Comparison of ENCODE assay signal across 17 cellular contexts in the genomic region with DNA sequence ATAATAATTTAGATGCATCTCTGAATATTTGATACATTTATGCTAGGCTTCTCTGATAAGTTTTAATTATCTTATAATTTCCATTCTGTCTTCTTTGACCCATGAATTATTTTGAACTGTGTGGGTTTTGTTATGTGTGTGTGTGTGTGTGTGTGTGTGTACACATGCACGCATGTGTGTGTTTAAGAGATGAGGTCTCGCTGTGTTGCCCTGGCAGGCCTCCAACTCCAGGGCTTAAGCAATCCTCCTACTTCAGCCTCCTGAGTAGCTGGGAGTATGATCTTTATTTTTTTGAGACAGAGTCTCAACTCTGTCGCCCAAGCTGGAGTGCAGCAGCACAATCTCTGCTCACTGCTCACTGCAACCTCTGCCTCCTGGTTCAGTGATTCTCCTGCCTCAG.
DNase-seq lines count a peak whose midpoint lies in the region; FAIRE-seq and TF ChIP-seq lines count a peak whose summit lies in the region.
"Had no signal": no experiment of that assay in that cellular context is flagged by ENCODE, and none has a peak within 500 bp of the region (broad histone marks: within the 10 kb centered on the region; RNA-seq: fewer than 3 reads in every experiment).

No MANE protein-coding gene starts in this region.

- peaks cover 15% of the 10 kb centered on the region for H3K79me2 ChIP-seq in astrocyte (ENCODE audit: insufficient read depth, low read length)

- no peaks in the 10 kb centered on the region for H3K9me3 Mint-ChIP-seq in astrocyte (ENCODE audit: unreplicated experiment)
- H3K9me3 Mint-ChIP-seq: T-helper 1 cell treated with Interleukin-12 subunit alpha and Interleukin-12 subunit beta and Interleukin-4 antibody, amounts not matched to agents 30 μg/mL and 1 μg/mL, for 36 hours had no signal

- H3K4me3 Mint-ChIP-seq in astrocyte (ENCODE audit: unreplicated experiment): no peak overlapping the region
- H3K4me3 Mint-ChIP-seq: H9; T-helper 1 cell treated with Interleukin-12 subunit alpha and Interleukin-12 subunit beta and Interleukin-4 antibody, amounts not matched to agents 30 μg/mL and 1 μg/mL, for 36 hours had no signal

- H3K27me3 Mint-ChIP-seq in astrocyte (ENCODE audit: low read depth, unreplicated experiment): no peaks in the 10 kb centered on the region

- H3K36me3 ChIP-seq in A673 (ENCODE audit: insufficient read depth, low read length, poor library complexity, severe bottlenecking): no peaks in the 10 kb centered on the region
- H3K36me3 ChIP-seq in astrocyte (ENCODE audit: insufficient read depth, low read length): no peaks in the 10 kb centered on the region
- H3K36me3 ChIP-seq: heart right ventricle had no signal

- no peaks in the 10 kb centered on the region for H3K27me3 ChIP-seq in A673 (replicated peaks; ENCODE audit: insufficient read depth, low read depth, low read length, poor library complexity)
- H3K27me3 ChIP-seq in astrocyte (ENCODE audit: insufficient read depth, low read length): no peaks in the 10 kb centered on the region
- H3K27me3 ChIP-seq: heart right ventricle, testis had no signal

- POLR2A ChIA-PET in A673 (lab: Charles Lee; ENCODE audit: low non-redundant PET): no interaction called here

- CTCF ChIA-PET in A673 (lab: Charles Lee): no interaction called here

- H3K27ac ChIP-seq in A673 (ENCODE audit: low read depth, low read length, poor library complexity, severe bottlenecking) (peak overlapping the region; percentile 24), astrocyte (ENCODE audit: low read depth, low read length) (no peak overlapping the region)
- H3K27ac ChIP-seq: heart right ventricle, testis had no signal

- peaks cover 4% of the 10 kb centered on the region for H3K36me3 Mint-ChIP-seq in astrocyte (ENCODE audit: low read depth, unreplicated experiment)

- H3K4me2 ChIP-seq in astrocyte (ENCODE audit: low read length): no peak overlapping the region

- H3K4me1 ChIP-seq in A673 (ENCODE audit: insufficient read depth, low read length, poor library complexity, severe bottlenecking): peaks cover 47% of the 10 kb centered on the region
- peaks cover 3% of the 10 kb centered on the region for H3K4me1 ChIP-seq in astrocyte (ENCODE audit: insufficient read depth, low read length)
- H3K4me1 ChIP-seq: testis had no signal

- H4K20me1 ChIP-seq in astrocyte (ENCODE audit: insufficient read depth, low read length): no peaks in the 10 kb centered on the region

- no peak for TF ChIP-seq CTCF in A673 (conservative IDR thresholded peaks at IDR 0.05; ENCODE audit: low read depth, low read length)
- TF ChIP-seq CTCF in astrocyte (IDR thresholded peaks at IDR 0.05; ENCODE audit: insufficient read depth, low read depth, low read length): no peak

- H3K4me1 Mint-ChIP-seq in astrocyte (ENCODE audit: low read depth, unreplicated experiment): peaks cover 11% of the 10 kb centered on the region

- no TSS peak for BruUV-seq in A673 (replicated peaks; lab: Mats Ljungman, UMichigan)

- H3K4me3 ChIP-seq in A673 (ENCODE audit: low read depth, low read length, poor library complexity, severe bottlenecking) (no peak overlapping the region), astrocyte (ENCODE audit: insufficient read depth, low read depth, low read length) (no peak overlapping the region)
- H3K4me3 ChIP-seq: heart right ventricle, testis had no signal

- no peak overlapping the region for H3K27ac Mint-ChIP-seq in astrocyte (ENCODE audit: unreplicated experiment)
- H3K27ac Mint-ChIP-seq: H9; T-helper 1 cell treated with Interleukin-12 subunit alpha and Interleukin-12 subunit beta and Interleukin-4 antibody, amounts not matched to agents 30 μg/mL and 1 μg/mL, for 36 hours had no signal

- H3K9ac ChIP-seq in astrocyte (ENCODE audit: low read length): no peak overlapping the region

- H3K9me3 ChIP-seq in A673 (ENCODE audit: low read depth, low read length, poor library complexity, severe bottlenecking) (peaks cover 5% of the 10 kb centered on the region), astrocyte (ENCODE audit: insufficient read depth, low read depth, low read length) (no peaks in the 10 kb centered on the region)
- H3K9me3 ChIP-seq: testis had no signal

- intact Hi-C loops in A673 (cut with micrococcal nuclease; ENCODE audit: unreplicated experiment): no loop called here

- FAIRE-seq in astrocyte (lab: Jason Lieb, UNC) (no peak), frontal cortex (lab: Jason Lieb, UNC) (peak; percentile 40)

- H2AFZ ChIP-seq in astrocyte (ENCODE audit: low read depth, low read length): no peak overlapping the region

- DNase-seq in A673 (ENCODE audit: low spot score) (peak; percentile 83), EH (ENCODE audit: low read depth) (peak; percentile 32), astrocyte (ENCODE audit: low read depth) (peak; percentile 12), frontal cortex (ENCODE audit: low spot score in 2 of 2) (no peak), GM03348 (ENCODE audit: low spot score) (no peak), NCI-H526 (lab: John Stamatoyannopoulos, UW) (no peak), NCI-H774 (lab: John Stamatoyannopoulos, UW) (no peak)
- no peak for DNase-seq in activated CD4-positive, CD25-positive, alpha-beta regulatory T cell (lab: John Stamatoyannopoulos, UW)
- DNase-seq: activated CD4-positive, CD25-positive, alpha-beta regulatory T cell treated with anti-CD3 and anti-CD28 coated beads, Interleukin-2, amount 50 U/mL, for 72 hours; activated effector memory CD4-positive, alpha-beta T cell treated with Interleukin-2 at 50 U/mL for 16 hours; amniotic stem cell; H9; occipital lobe; small intestine; testis had no signal

Comparison
In these comparisons a context has a peak if more than half of its experiments do, and no peak if none do; other contexts are left out.
1. DNase-seq: peak in A673 (single experiment), EH (single experiment) and astrocyte (single experiment); none in frontal cortex (0 of 2), GM03348 (single experiment), NCI-H526 (0 of 2), activated CD4-positive, CD25-positive, alpha-beta regulatory T cell (0 of 4) and NCI-H774 (single experiment).